Comparison of ENCODE assay signal across 1 cellular context in genomic region chr7:106346167-106346677, GRCh38.
TF ChIP-seq lines count a peak whose summit lies in the region.

No MANE protein-coding gene starts in this region.

TF ChIP-seq in SK-N-SH treated with all-trans-retinoic acid at 6 μM for 48 hours, 23 proteins besides CTCF, POLR2A, EP300 and RAD21 (continued from another document):
- TF ChIP-seq CSRNP3 (CRISPR knock-in tag; IDR thresholded peaks at IDR 0.05), result no peak
- TF ChIP-seq TCF4 (CRISPR knock-in tag; IDR thresholded peaks at IDR 0.05; ENCODE audit: borderline replicate concordance), result no peak
- no peak for TF ChIP-seq ZC3H10 (CRISPR knock-in tag; IDR thresholded peaks at IDR 0.05)
- TF ChIP-seq RARB (CRISPR knock-in tag; IDR thresholded peaks at IDR 0.05), result no peak
- no peak for TF ChIP-seq ZFP3 (CRISPR knock-in tag; IDR thresholded peaks at IDR 0.05)
- no peak for TF ChIP-seq ESRRG (CRISPR knock-in tag; IDR thresholded peaks at IDR 0.05)
- no peak for TF ChIP-seq TSHZ2 (CRISPR knock-in tag; IDR thresholded peaks at IDR 0.05)
- no peak for TF ChIP-seq TOX (CRISPR knock-in tag; IDR thresholded peaks at IDR 0.05; ENCODE audit: borderline replicate concordance)
- no peak for TF ChIP-seq ARNTL (CRISPR knock-in tag; IDR thresholded peaks at IDR 0.05; ENCODE audit: borderline replicate concordance, low read depth)
- no peak for TF ChIP-seq BACH2 (CRISPR knock-in tag; IDR thresholded peaks at IDR 0.05; ENCODE audit: borderline replicate concordance)
- no peak for TF ChIP-seq CREB5 (CRISPR knock-in tag; IDR thresholded peaks at IDR 0.05; ENCODE audit: low read depth)
- no peak for TF ChIP-seq ZFP30 (CRISPR knock-in tag; IDR thresholded peaks at IDR 0.05)
- no peak for TF ChIP-seq ZNF70 (CRISPR knock-in tag; IDR thresholded peaks at IDR 0.05)
